ENCODE assay signal across 8 cellular contexts in genomic region chr9:101751895-101752294, GRCh38. TPM values are rescaled to one million over a fixed set of nuclear protein-coding genes. Genes with fewer than 3 reads are reported as not detected.
"Had no signal": no experiment of that assay in that cellular context is flagged by ENCODE, and none has a peak within 500 bp of the region (broad histone marks: within the 10 kb centered on the region; RNA-seq: fewer than 3 reads in every experiment).

No MANE protein-coding gene starts in this region.

- H3K27me3 Mint-ChIP-seq: IgD-negative memory B cell had no signal

- H3K4me3 Mint-ChIP-seq: IgD-negative memory B cell had no signal

- H3K4me1 Mint-ChIP-seq: IgD-negative memory B cell had no signal

- H3K36me3 Mint-ChIP-seq: IgD-negative memory B cell had no signal

- H3K27ac Mint-ChIP-seq: IgD-negative memory B cell had no signal

- H3K4me3 ChIP-seq: K562 had no signal

- ATAC-seq: K562 had no signal

- H3K27ac ChIP-seq: HL-60 had no signal

- FAIRE-seq: HTR-8/SVneo, K562 had no signal

- DNase-seq: IMR-90, KBM-7, KG1 had no signal

RNA-seq across cellular contexts. Expression of gene GRIN3A, which starts 13.4 kb away (rescaled TPM):
- total RNA-seq: HT-29, IMR-90, K562 had no signal
- polyA plus RNA-seq: IgD-negative memory B cell, IMR-90 had no signal
